In the genomic region with DNA sequence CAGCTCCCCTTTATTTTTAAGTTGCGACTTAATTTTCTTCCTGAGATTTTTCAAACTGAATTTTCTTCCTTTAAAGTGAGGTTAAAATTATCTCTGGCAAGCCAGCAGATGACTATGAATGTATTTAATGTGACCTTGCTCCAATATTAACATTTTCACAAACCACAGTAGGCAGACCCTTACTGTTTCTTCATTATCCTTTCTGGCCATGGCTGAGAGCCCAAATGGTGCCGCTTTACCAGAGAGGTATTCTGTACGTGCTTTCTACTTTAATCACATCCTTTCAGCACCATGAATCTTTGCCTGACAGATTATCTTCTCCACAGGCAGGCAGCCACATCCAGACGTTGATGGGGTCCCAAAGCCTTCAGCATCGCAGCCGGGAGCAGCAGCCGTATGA, we compare ENCODE assay signal across 17 cellular contexts.
DNase-seq lines count a peak whose midpoint lies in the region; ATAC-seq and TF ChIP-seq lines count a peak whose summit lies in the region.
"Had no signal": no experiment of that assay in that cellular context is flagged by ENCODE, and none has a peak within 500 bp of the region (broad histone marks: within the 10 kb centered on the region; RNA-seq: fewer than 3 reads in every experiment).

No MANE protein-coding gene starts in this region.

- H3K27me3 ChIP-seq in spleen (replicated peaks in 1 of 7) (no peaks in the 10 kb centered on the region), SJCRH30 (no peaks in the 10 kb centered on the region)

- H3K4me1 ChIP-seq in spleen (no peaks in the 10 kb centered on the region), SJCRH30 (no peaks in the 10 kb centered on the region)

- in situ Hi-C loops in astrocyte of the cerebellum (cut with HindIII; ENCODE audit: low sequenced_read_pairs): no loop called here

- H3K27ac ChIP-seq in spleen (no peak overlapping the region), SJCRH30 (no peak overlapping the region)

- TF ChIP-seq CTCF in astrocyte of the cerebellum (IDR thresholded peaks at IDR 0.05; ENCODE audit: low read depth, low read length, missing control alignments): no peak
- no peak for TF ChIP-seq CTCF in spleen (IDR thresholded peaks at IDR 0.05 in 8 of 11, conservative IDR thresholded peaks at IDR 0.05 in 3 of 11)

- TF ChIP-seq POLR2A in spleen (IDR thresholded peaks at IDR 0.05): no peak

- no peaks in the 10 kb centered on the region for H3K36me3 ChIP-seq in spleen
- no peaks in the 10 kb centered on the region for H3K36me3 ChIP-seq in SJCRH30

- DNase-seq in A172 (ENCODE audit: low spot score) (peak; percentile 38), NCI-H2227 (lab: John Stamatoyannopoulos, UW; ENCODE audit: unreplicated experiment) (peak; percentile 38), astrocyte of the cerebellum (ENCODE audit: low read depth) (peak; percentile 57), iris pigment epithelial cell (ENCODE audit: low read depth) (peak; percentile 24), spleen (no peak), globus pallidus (ENCODE audit: low spot score) (no peak), SJCRH30 (no peak)
- DNase-seq: 8988T; ACHN; C1 segment of cervical spinal cord; Calu3; CD4-positive, alpha-beta T cell; DMS79 treated with DMSO at 0.1 percent for 48 hours; EL; GOT3; H9 had no signal

- H3K9me3 ChIP-seq in spleen: no peaks in the 10 kb centered on the region
- no peaks in the 10 kb centered on the region for H3K9me3 ChIP-seq in SJCRH30 (replicated peaks)

- no peak for ATAC-seq in esophagus mucosa

- H3K4me3 ChIP-seq in astrocyte of the cerebellum (ENCODE audit: low read depth, low read length) (no peak overlapping the region), spleen (no peak overlapping the region), SJCRH30 (no peak overlapping the region)

- intact Hi-C loops in spleen (cut with DNase I; ENCODE audit: low total_unique reads): no loop called here

- WGBS in spleen, 5 donors: 75 to 89% (median 77%) methylated on average over 7 of the region's 7 CpGs

Comparison
In these comparisons a context has a peak if more than half of its experiments do, and no peak if none do; other contexts are left out.
1. DNase-seq: peak in A172 (single experiment), NCI-H2227 (single experiment), astrocyte of the cerebellum (single experiment) and iris pigment epithelial cell (single experiment); none in spleen (single experiment), globus pallidus (single experiment) and SJCRH30 (0 of 2).